8 cellular contexts compared by ENCODE assay signal in the genomic region with DNA sequence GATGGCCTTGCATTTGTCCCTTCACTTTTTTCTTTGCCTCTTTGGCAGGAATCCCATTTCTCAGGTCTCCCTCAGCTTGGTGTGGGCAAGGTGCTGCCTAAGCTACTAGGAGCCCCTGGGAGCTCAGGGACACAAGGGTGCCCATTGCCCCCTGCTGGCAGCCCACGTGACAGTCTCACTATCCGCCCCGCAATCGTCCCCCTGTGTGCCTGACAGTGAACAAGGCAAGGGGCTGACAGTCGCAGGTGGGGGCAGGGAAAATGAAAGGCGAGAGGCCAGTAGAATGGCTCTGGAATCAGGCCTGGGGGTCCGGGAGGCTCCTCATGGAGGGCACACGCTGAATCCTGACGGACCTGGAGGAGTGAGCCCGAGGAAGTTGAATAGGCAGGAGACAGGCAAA. TPM values are rescaled to one million over a fixed set of nuclear protein-coding genes. Genes with fewer than 3 reads are reported as not detected.
DNase-seq lines count a peak whose midpoint lies in the region; ATAC-seq and TF ChIP-seq lines count a peak whose summit lies in the region.

No MANE protein-coding gene starts in this region.

- DNase-seq in GM10266 (ENCODE audit: extremely low spot score) (peak; percentile 6), PC-3 (no peak), cardiac fibroblast (ENCODE audit: low read depth in 2 of 2) (no peak), neural progenitor cell (ENCODE audit: low spot score) (peak; percentile 33), NCI-H69 (lab: John Stamatoyannopoulos, UW) (no peak), NOMO-1 (lab: John Stamatoyannopoulos, UW; ENCODE audit: unreplicated experiment in 2 of 2) (no peak), foreskin melanocyte (no peak)

- H3K9me3 ChIP-seq in PC-3 (ENCODE audit: low read length), result no peaks in the 10 kb centered on the region
- no peaks in the 10 kb centered on the region for H3K9me3 ChIP-seq in neural progenitor cell (ENCODE audit: low read depth)

- ATAC-seq in PC-3, result peak; percentile 52; the same call in 1 of the 2 replicates
- ATAC-seq in esophagus mucosa, result no peak

- 0 out of 2 replicates have a peak, but pooled peaks cover 6% of the 10 kb centered on the region for H3K4me1 ChIP-seq in PC-3 (ENCODE audit: insufficient read depth, low read length)
- H3K4me1 ChIP-seq in neural progenitor cell, result peaks cover 5% of the 10 kb centered on the region

- H3K79me2 ChIP-seq in PC-3 (ENCODE audit: low read length) (no peaks in the 10 kb centered on the region), neural progenitor cell (ENCODE audit: low read depth) (no peaks in the 10 kb centered on the region)

- BruUV-seq in PC-3 (replicated peaks; lab: Mats Ljungman, UMichigan), result no TSS peak

- H3K9me3 Mint-ChIP-seq in neural progenitor cell, result no peaks in the 10 kb centered on the region

- H3F3A ChIP-seq in PC-3 (ENCODE audit: low read length, unreplicated experiment) (no peaks in the 10 kb centered on the region), neural progenitor cell (ENCODE audit: low read depth) (no peaks in the 10 kb centered on the region)

- intact Hi-C loops in PC-3 (cut with micrococcal nuclease), result loop anchor here (1.0 kb wide), 2 partner anchors 71 to 268 kb away; no protein-coding TSS in a partner anchor

- no peak overlapping the region for H3K4me3 Mint-ChIP-seq in neural progenitor cell

- H4K20me1 ChIP-seq in PC-3 (ENCODE audit: low read length) (no peaks in the 10 kb centered on the region), neural progenitor cell (ENCODE audit: low read depth) (no peaks in the 10 kb centered on the region)

- H3K27me3 Mint-ChIP-seq in neural progenitor cell (ENCODE audit: insufficient read depth, low read depth), result peaks cover 2% of the 10 kb centered on the region

- H3K4me2 ChIP-seq in PC-3 (ENCODE audit: low read length) (no peak overlapping the region), neural progenitor cell (no peak overlapping the region)

- no peak overlapping the region for H3K4me3 ChIP-seq in PC-3 (ENCODE audit: low read length)
- H3K4me3 ChIP-seq in cardiac fibroblast (replicated peaks in 1 of 2; ENCODE audit: low read depth in 2 of 2, low read length in 2 of 2), result no peak overlapping the region
- H3K4me3 ChIP-seq in neural progenitor cell, result no peak overlapping the region

- peaks cover 32% of the 10 kb centered on the region for H3K4me1 Mint-ChIP-seq in neural progenitor cell

- no peaks in the 10 kb centered on the region for H3K36me3 ChIP-seq in PC-3 (ENCODE audit: low read depth, low read length)
- H3K36me3 ChIP-seq in neural progenitor cell, result no peaks in the 10 kb centered on the region

- no peak overlapping the region for H3K27ac Mint-ChIP-seq in neural progenitor cell

- H2AFZ ChIP-seq in PC-3 (ENCODE audit: low read length), result no peak overlapping the region
- H2AFZ ChIP-seq in neural progenitor cell (replicated peaks), result no peak overlapping the region

- CTCF ChIA-PET in PC-3 (lab: Charles Lee), result interaction anchor here (0.6 to 1.5 kb wide), 3 partner anchors 69 to 268 kb away, joined by 3 to 11 read pairs (median 7); no protein-coding TSS in a partner anchor

- H3K9me2 ChIP-seq in PC-3 (replicated peaks; ENCODE audit: low read length), result no peaks in the 10 kb centered on the region

- POLR2A ChIA-PET in PC-3 (lab: Charles Lee; ENCODE audit: unreplicated experiment), result no interaction called here

- H3K9ac ChIP-seq in PC-3 (ENCODE audit: low read length) (no peak overlapping the region), neural progenitor cell (no peak overlapping the region)

- TF ChIP-seq CTCF in GM10266 (IDR thresholded peaks at IDR 0.05; ENCODE audit: control insufficient read depth, insufficient read depth, low read depth, missing control alignments) (peak; percentile 32), PC-3 (conservative IDR thresholded peaks at IDR 0.05; ENCODE audit: low read depth, low read length) (peak; percentile 49; the same call in 1 of the 2 replicates), cardiac fibroblast (IDR thresholded peaks at IDR 0.05; ENCODE audit: low read depth, low read length) (peak; percentile 37), neural progenitor cell (IDR thresholded peaks at IDR 0.05) (no peak)

- no peaks in the 10 kb centered on the region for H3K36me3 Mint-ChIP-seq in neural progenitor cell

- H3K27ac ChIP-seq in PC-3 (ENCODE audit: low read length), result no peak overlapping the region
- no peak overlapping the region for H3K27ac ChIP-seq in neural progenitor cell

- H3K27me3 ChIP-seq in PC-3 (ENCODE audit: low read length) (no peaks in the 10 kb centered on the region), neural progenitor cell (no peaks in the 10 kb centered on the region)

RNA-seq across cellular contexts. Expression of gene PCDH12, which starts 2.0 kb away (rescaled TPM):
- total RNA-seq in PC-3 (2014; rRNA removed) (0.15 TPM in 1 of 2 replicates, not detected in the other), neural progenitor cell (ENCODE audit: low replicate concordance) (not detected in 2 replicates), esophagus mucosa (0.40 TPM)

RNA-seq across cellular contexts. Expression of gene RNF14, which starts 8.9 kb away (rescaled TPM):
- total RNA-seq in PC-3 (2014; rRNA removed) (32.1 and 49.8 TPM in 2 replicates), neural progenitor cell (ENCODE audit: low replicate concordance) (21.0 and 41.2 TPM in 2 replicates), esophagus mucosa (30.3 TPM)

RNA-seq across cellular contexts. Expression of gene DELE1, which starts 36.3 kb away (rescaled TPM):
- total RNA-seq in PC-3 (2014; rRNA removed), result 46.6 and 58.9 TPM in 2 replicates
- total RNA-seq in neural progenitor cell (ENCODE audit: low replicate concordance), result 47.7 and 86.5 TPM in 2 replicates
- total RNA-seq in esophagus mucosa, result 33.5 TPM

RNA-seq across cellular contexts. Expression of gene GNPDA1, which starts 52.8 kb away (rescaled TPM):
- total RNA-seq in PC-3 (2014; rRNA removed), result 34.7 and 36.1 TPM in 2 replicates
- total RNA-seq in neural progenitor cell (ENCODE audit: low replicate concordance), result 89.8 and 115 TPM in 2 replicates
- total RNA-seq in esophagus mucosa, result 12.9 TPM

Comparison
In these comparisons a context has a peak if more than half of its experiments do, and no peak if none do; other contexts are left out.
1. DNase-seq: peak in GM10266 (single experiment) and neural progenitor cell (single experiment); none in PC-3 (single experiment), cardiac fibroblast (0 of 2), NCI-H69 (single experiment), NOMO-1 (0 of 2) and foreskin melanocyte (single experiment).